In genomic region chr7:20064974-20065862, GRCh38 we compare ENCODE assay signal across 8 cellular contexts.
DNase-seq lines count a peak whose midpoint lies in the region; ATAC-seq, FAIRE-seq and TF ChIP-seq lines count a peak whose summit lies in the region.

No MANE protein-coding gene starts in this region.

- peak; percentile 9 for FAIRE-seq in islet of Langerhans (lab: Jason Lieb, UNC)

- no peaks in the 10 kb centered on the region for H3K36me3 ChIP-seq in thyroid gland

- DNase-seq in activated naive CD4-positive, alpha-beta T cell treated with anti-CD3 and anti-CD28 coated beads, Interleukin-2, amount 50 U/mL, for 72 hours (ENCODE audit: low spot score in 2 of 2), result no peak
- no peak for DNase-seq in activated naive CD4-positive, alpha-beta T cell treated with anti-CD3 and anti-CD28 coated beads, Interleukin-2, amount 50 U/mL, for 16 hours
- DNase-seq in RPMI7951 (ENCODE audit: low read depth), result peak; percentile 97
- no peak for DNase-seq in thyroid gland
- DNase-seq in T-helper 9 cell, result no peak
- DNase-seq in NK-92 (lab: John Stamatoyannopoulos, UW; ENCODE audit: unreplicated experiment), result no peak

- no peak for TF ChIP-seq CTCF in thyroid gland (IDR thresholded peaks at IDR 0.05)

- no peaks in the 10 kb centered on the region for H3K36me3 Mint-ChIP-seq in activated naive CD4-positive, alpha-beta T cell treated with anti-CD3 and anti-CD28 coated beads, Interleukin-2, amount 50 U/mL, for 72 hours

- H3K27me3 ChIP-seq in thyroid gland, result no peaks in the 10 kb centered on the region

- H3K27ac ChIP-seq in thyroid gland, result no peak overlapping the region

- H3K9me3 Mint-ChIP-seq in activated naive CD4-positive, alpha-beta T cell treated with anti-CD3 and anti-CD28 coated beads, Interleukin-2, amount 50 U/mL, for 72 hours, result peaks cover 5 to 8% of the 10 kb centered on the region in 2 donors

- intact Hi-C loops in thyroid gland (cut with DNase I), result no loop called here

- H3K9me3 ChIP-seq in thyroid gland, result no peaks in the 10 kb centered on the region

- no peaks in the 10 kb centered on the region for H3K4me1 ChIP-seq in thyroid gland

- TF ChIP-seq POLR2A in thyroid gland (IDR thresholded peaks at IDR 0.05), result no peak

- WGBS in thyroid gland, 2 donors, result 40 to 41% methylated on average over 7 of the region's 7 CpGs

- ATAC-seq in activated naive CD4-positive, alpha-beta T cell treated with anti-CD3 and anti-CD28 coated beads, Interleukin-2, amount 50 U/mL, for 72 hours, result peak; percentile 59 to 64
- ATAC-seq in HG02870 (IDR thresholded peaks at IDR 0.05; ENCODE audit: unreplicated experiment), result peak; percentile 100

- no peak overlapping the region for H3K27ac Mint-ChIP-seq in activated naive CD4-positive, alpha-beta T cell treated with anti-CD3 and anti-CD28 coated beads, Interleukin-2, amount 50 U/mL, for 72 hours

- H3K4me3 ChIP-seq in thyroid gland (replicated peaks in 1 of 3), result no peak overlapping the region
